Comparison of ENCODE assay signal across 24 cellular contexts in the genomic region with DNA sequence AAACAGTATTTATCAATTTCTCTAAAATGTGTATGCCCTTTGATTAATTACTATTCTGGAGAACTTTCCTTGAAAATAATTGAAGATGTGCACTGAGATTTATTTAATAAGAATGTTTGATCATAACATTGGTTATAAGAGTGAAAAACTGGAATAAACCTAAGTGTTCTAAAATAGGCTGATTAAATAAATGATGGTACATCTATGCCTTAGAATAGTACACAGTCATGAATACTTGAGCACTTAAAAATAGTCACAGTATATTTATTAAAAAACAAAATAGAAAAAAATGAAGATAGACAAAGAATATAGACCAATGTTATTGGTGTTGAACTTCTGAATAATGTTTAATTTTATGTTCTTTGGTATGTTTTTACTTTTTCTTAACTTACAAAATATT.
DNase-seq lines count a peak whose midpoint lies in the region; ATAC-seq, FAIRE-seq and TF ChIP-seq lines count a peak whose summit lies in the region.
"Had no signal": no experiment of that assay in that cellular context is flagged by ENCODE, and none has a peak within 500 bp of the region (broad histone marks: within the 10 kb centered on the region; RNA-seq: fewer than 3 reads in every experiment).

No MANE protein-coding gene starts in this region.

- no peaks in the 10 kb centered on the region for H3K4me1 Mint-ChIP-seq in CD8-positive, alpha-beta T cell (ENCODE audit: low read depth)
- H3K4me1 Mint-ChIP-seq: CD14-positive monocyte; CD4-positive, alpha-beta memory T cell; CD4-positive, CD25-positive, alpha-beta regulatory T cell had no signal

- no peak for TF ChIP-seq RAD21 in SK-N-SH (IDR thresholded peaks at IDR 0.05; ENCODE audit: low read length)

- POLR2A ChIA-PET in SK-N-SH (lab: Yijun Ruan, JAX) = no interaction called here
- POLR2A ChIA-PET in CD8-positive, alpha-beta T cell (lab: Charles Lee) = no interaction called here

- ATAC-seq in SK-N-SH treated with all-trans-retinoic acid at 6 μM for 48 hours (no peak), pancreas (no peak)
- no peak for ATAC-seq in CD8-positive, alpha-beta T cell
- ATAC-seq: GM12878 had no signal

- TF ChIP-seq CTCF in SK-N-SH (IDR thresholded peaks at IDR 0.05) (no peak), pancreas (IDR thresholded peaks at IDR 0.05) (no peak)
- no peak for TF ChIP-seq CTCF in CD8-positive, alpha-beta T cell (IDR thresholded peaks at IDR 0.05)

- H3K9ac ChIP-seq in SK-N-SH = no peak overlapping the region
- H3K9ac ChIP-seq: BLaER1 had no signal

- TF ChIP-seq EP300 in SK-N-SH (IDR thresholded peaks at IDR 0.05; ENCODE audit: borderline replicate concordance in 1 of 2, low read depth in 1 of 2, low read length in 1 of 2) = no peak

- H3K4me1 ChIP-seq in SK-N-SH (ENCODE audit: control insufficient read depth in 1 of 2, insufficient read depth in 2 of 2, low read depth in 1 of 2, low read length in 1 of 2) (peaks cover 0 to 5% of the 10 kb centered on the region in 2 experiments; a peak in 2 of 4 replicates), pancreas (no peaks in the 10 kb centered on the region)
- no peaks in the 10 kb centered on the region for H3K4me1 ChIP-seq in CD8-positive, alpha-beta T cell (ENCODE audit: insufficient read depth, low read length)
- H3K4me1 ChIP-seq: BLaER1 had no signal

- H3K9me3 ChIP-seq in SK-N-SH (no peaks in the 10 kb centered on the region), pancreas (no peaks in the 10 kb centered on the region)
- no peaks in the 10 kb centered on the region for H3K9me3 ChIP-seq in CD8-positive, alpha-beta T cell (ENCODE audit: low read length)
- H3K9me3 ChIP-seq: BE2C had no signal

- H3K9me3 Mint-ChIP-seq in CD8-positive, alpha-beta T cell = no peaks in the 10 kb centered on the region

- H3K27me3 ChIP-seq in SK-N-SH (ENCODE audit: insufficient read depth) (no peaks in the 10 kb centered on the region), pancreas (no peaks in the 10 kb centered on the region)
- H3K27me3 ChIP-seq in CD8-positive, alpha-beta T cell (ENCODE audit: insufficient read depth, low read length) = no peaks in the 10 kb centered on the region
- H3K27me3 ChIP-seq: BE2C, BLaER1 had no signal

- H3K36me3 ChIP-seq in SK-N-SH (replicated peaks in 1 of 2; ENCODE audit: control insufficient read depth in 1 of 2, insufficient read depth in 2 of 2, low read length in 1 of 2) = no peaks in the 10 kb centered on the region
- no peaks in the 10 kb centered on the region for H3K36me3 ChIP-seq in pancreas
- H3K36me3 ChIP-seq in CD8-positive, alpha-beta T cell (ENCODE audit: insufficient read depth, low read length) = no peaks in the 10 kb centered on the region
- H3K36me3 ChIP-seq: BE2C, BLaER1 had no signal

- H2AFZ ChIP-seq in SK-N-SH (ENCODE audit: low read depth) = no peak overlapping the region

- H3K4me3 Mint-ChIP-seq in CD8-positive, alpha-beta T cell = no peak overlapping the region
- H3K4me3 Mint-ChIP-seq: CD14-positive monocyte; CD4-positive, alpha-beta memory T cell; CD4-positive, CD25-positive, alpha-beta regulatory T cell had no signal

- H3K27ac ChIP-seq in SK-N-SH (ENCODE audit: low read depth in 2 of 2, low read length in 1 of 2) = no peak overlapping the region
- no peak overlapping the region for H3K27ac ChIP-seq in pancreas
- no peak overlapping the region for H3K27ac ChIP-seq in CD8-positive, alpha-beta T cell (ENCODE audit: low read depth, low read length)
- H3K27ac ChIP-seq: 22Rv1, BLaER1 had no signal

- intact Hi-C loops in pancreas (cut with DNase I) = no loop called here
- intact Hi-C loops in CD8-positive, alpha-beta T cell (cut with DNase I, micrococcal nuclease) = no loop called here

- no peaks in the 10 kb centered on the region for H3F3A ChIP-seq in SK-N-SH (replicated peaks; ENCODE audit: insufficient read depth)

- DNase-seq in SK-N-SH (no peak), frontal cortex (ENCODE audit: low spot score in 2 of 2) (no peak), pancreas (no peak), RKO (ENCODE audit: low spot score) (no peak), NCI-H524 treated with DMSO at 0.1 percent for 48 hours (lab: John Stamatoyannopoulos, UW) (no peak)
- no peak for DNase-seq in CD8-positive, alpha-beta T cell
- DNase-seq: ACHN; BE2C; C1 segment of cervical spinal cord; Caco-2; Calu3; CD4-positive, alpha-beta memory T cell; CD4-positive, CD25-positive, alpha-beta regulatory T cell; DMS79 treated with DMSO at 0.1 percent for 48 hours; GDM1 had no signal

- peak; percentile 19 for FAIRE-seq in TTC549 (lab: Jason Lieb, UNC)
- FAIRE-seq in frontal cortex (lab: Jason Lieb, UNC) = peak; percentile 44
- FAIRE-seq in pancreas (lab: Jason Lieb, UNC) = peak; percentile 54
- FAIRE-seq: D721Med, GM12878, GM12892, GM18507 had no signal

- H3K4me2 ChIP-seq in SK-N-SH = no peak overlapping the region
- H3K4me2 ChIP-seq: BLaER1 had no signal

- H3K27me3 Mint-ChIP-seq in CD8-positive, alpha-beta T cell (ENCODE audit: low read depth) = peaks cover 11% of the 10 kb centered on the region

- H3K9me2 ChIP-seq in SK-N-SH = no peaks in the 10 kb centered on the region

- no peaks in the 10 kb centered on the region for H4K20me1 ChIP-seq in SK-N-SH (ENCODE audit: insufficient read depth)
- H4K20me1 ChIP-seq: BLaER1 had no signal

- H3K36me3 Mint-ChIP-seq in CD8-positive, alpha-beta T cell = no peaks in the 10 kb centered on the region
- H3K36me3 Mint-ChIP-seq: CD14-positive monocyte; CD4-positive, alpha-beta memory T cell; CD4-positive, CD25-positive, alpha-beta regulatory T cell had no signal

- no peaks in the 10 kb centered on the region for H3K79me2 ChIP-seq in SK-N-SH (ENCODE audit: insufficient read depth)

- no peak overlapping the region for H3K27ac Mint-ChIP-seq in CD8-positive, alpha-beta T cell
- H3K27ac Mint-ChIP-seq: CD14-positive monocyte; CD4-positive, alpha-beta memory T cell; CD4-positive, CD25-positive, alpha-beta regulatory T cell had no signal

- H3K4me3 ChIP-seq in SK-N-SH (ENCODE audit: low read depth in 2 of 2, low read length in 1 of 2) = no peak overlapping the region
- no peak overlapping the region for H3K4me3 ChIP-seq in pancreas
- H3K4me3 ChIP-seq in CD8-positive, alpha-beta T cell (ENCODE audit: low read depth, low read length) = no peak overlapping the region
- H3K4me3 ChIP-seq: BLaER1, GM12878 had no signal

- CTCF ChIA-PET in SK-N-SH (lab: Yijun Ruan, JAX) = no interaction called here
- CTCF ChIA-PET in CD8-positive, alpha-beta T cell (lab: Charles Lee) = no interaction called here

TF ChIP-seq in SK-N-SH treated with all-trans-retinoic acid at 6 μM for 48 hours, 23 proteins besides CTCF, POLR2A, EP300 and RAD21 (continues in another document):
- TF ChIP-seq ZFP30 (CRISPR knock-in tag; IDR thresholded peaks at IDR 0.05) (no peak), TOX (CRISPR knock-in tag; IDR thresholded peaks at IDR 0.05; ENCODE audit: borderline replicate concordance) (no peak)
- TF ChIP-seq, protein P1, sequence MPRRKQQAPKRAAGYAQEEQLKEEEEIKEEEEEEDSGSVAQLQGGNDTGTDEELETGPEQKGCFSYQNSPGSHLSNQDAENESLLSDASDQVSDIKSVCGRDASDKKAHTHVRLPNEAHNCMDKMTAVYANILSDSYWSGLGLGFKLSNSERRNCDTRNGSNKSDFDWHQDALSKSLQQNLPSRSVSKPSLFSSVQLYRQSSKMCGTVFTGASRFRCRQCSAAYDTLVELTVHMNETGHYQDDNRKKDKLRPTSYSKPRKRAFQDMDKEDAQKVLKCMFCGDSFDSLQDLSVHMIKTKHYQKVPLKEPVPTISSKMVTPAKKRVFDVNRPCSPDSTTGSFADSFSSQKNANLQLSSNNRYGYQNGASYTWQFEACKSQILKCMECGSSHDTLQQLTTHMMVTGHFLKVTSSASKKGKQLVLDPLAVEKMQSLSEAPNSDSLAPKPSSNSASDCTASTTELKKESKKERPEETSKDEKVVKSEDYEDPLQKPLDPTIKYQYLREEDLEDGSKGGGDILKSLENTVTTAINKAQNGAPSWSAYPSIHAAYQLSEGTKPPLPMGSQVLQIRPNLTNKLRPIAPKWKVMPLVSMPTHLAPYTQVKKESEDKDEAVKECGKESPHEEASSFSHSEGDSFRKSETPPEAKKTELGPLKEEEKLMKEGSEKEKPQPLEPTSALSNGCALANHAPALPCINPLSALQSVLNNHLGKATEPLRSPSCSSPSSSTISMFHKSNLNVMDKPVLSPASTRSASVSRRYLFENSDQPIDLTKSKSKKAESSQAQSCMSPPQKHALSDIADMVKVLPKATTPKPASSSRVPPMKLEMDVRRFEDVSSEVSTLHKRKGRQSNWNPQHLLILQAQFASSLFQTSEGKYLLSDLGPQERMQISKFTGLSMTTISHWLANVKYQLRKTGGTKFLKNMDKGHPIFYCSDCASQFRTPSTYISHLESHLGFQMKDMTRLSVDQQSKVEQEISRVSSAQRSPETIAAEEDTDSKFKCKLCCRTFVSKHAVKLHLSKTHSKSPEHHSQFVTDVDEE (CRISPR knock-in tag; IDR thresholded peaks at IDR 0.05) = no peak

TF ChIP-seq in SK-N-SH, 30 proteins besides CTCF, POLR2A, EP300 and RAD21 (continues in another document):
- TF ChIP-seq YY1 (IDR thresholded peaks at IDR 0.05; ENCODE audit: low read depth) (no peak), EZH2phosphoT487 (IDR thresholded peaks at IDR 0.05; ENCODE audit: borderline replicate concordance, low read depth) (no peak), NRF1 (IDR thresholded peaks at IDR 0.05; ENCODE audit: low read depth, low read length) (no peak), NFIC (IDR thresholded peaks at IDR 0.05; ENCODE audit: borderline replicate concordance) (no peak)
- TF ChIP-seq, protein P2, sequence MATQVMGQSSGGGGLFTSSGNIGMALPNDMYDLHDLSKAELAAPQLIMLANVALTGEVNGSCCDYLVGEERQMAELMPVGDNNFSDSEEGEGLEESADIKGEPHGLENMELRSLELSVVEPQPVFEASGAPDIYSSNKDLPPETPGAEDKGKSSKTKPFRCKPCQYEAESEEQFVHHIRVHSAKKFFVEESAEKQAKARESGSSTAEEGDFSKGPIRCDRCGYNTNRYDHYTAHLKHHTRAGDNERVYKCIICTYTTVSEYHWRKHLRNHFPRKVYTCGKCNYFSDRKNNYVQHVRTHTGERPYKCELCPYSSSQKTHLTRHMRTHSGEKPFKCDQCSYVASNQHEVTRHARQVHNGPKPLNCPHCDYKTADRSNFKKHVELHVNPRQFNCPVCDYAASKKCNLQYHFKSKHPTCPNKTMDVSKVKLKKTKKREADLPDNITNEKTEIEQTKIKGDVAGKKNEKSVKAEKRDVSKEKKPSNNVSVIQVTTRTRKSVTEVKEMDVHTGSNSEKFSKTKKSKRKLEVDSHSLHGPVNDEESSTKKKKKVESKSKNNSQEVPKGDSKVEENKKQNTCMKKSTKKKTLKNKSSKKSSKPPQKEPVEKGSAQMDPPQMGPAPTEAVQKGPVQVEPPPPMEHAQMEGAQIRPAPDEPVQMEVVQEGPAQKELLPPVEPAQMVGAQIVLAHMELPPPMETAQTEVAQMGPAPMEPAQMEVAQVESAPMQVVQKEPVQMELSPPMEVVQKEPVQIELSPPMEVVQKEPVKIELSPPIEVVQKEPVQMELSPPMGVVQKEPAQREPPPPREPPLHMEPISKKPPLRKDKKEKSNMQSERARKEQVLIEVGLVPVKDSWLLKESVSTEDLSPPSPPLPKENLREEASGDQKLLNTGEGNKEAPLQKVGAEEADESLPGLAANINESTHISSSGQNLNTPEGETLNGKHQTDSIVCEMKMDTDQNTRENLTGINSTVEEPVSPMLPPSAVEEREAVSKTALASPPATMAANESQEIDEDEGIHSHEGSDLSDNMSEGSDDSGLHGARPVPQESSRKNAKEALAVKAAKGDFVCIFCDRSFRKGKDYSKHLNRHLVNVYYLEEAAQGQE (IDR thresholded peaks at IDR 0.05; ENCODE audit: low read depth, low read length) = no peak
